ENCODE assay signal across 16 cellular contexts in the genomic region with DNA sequence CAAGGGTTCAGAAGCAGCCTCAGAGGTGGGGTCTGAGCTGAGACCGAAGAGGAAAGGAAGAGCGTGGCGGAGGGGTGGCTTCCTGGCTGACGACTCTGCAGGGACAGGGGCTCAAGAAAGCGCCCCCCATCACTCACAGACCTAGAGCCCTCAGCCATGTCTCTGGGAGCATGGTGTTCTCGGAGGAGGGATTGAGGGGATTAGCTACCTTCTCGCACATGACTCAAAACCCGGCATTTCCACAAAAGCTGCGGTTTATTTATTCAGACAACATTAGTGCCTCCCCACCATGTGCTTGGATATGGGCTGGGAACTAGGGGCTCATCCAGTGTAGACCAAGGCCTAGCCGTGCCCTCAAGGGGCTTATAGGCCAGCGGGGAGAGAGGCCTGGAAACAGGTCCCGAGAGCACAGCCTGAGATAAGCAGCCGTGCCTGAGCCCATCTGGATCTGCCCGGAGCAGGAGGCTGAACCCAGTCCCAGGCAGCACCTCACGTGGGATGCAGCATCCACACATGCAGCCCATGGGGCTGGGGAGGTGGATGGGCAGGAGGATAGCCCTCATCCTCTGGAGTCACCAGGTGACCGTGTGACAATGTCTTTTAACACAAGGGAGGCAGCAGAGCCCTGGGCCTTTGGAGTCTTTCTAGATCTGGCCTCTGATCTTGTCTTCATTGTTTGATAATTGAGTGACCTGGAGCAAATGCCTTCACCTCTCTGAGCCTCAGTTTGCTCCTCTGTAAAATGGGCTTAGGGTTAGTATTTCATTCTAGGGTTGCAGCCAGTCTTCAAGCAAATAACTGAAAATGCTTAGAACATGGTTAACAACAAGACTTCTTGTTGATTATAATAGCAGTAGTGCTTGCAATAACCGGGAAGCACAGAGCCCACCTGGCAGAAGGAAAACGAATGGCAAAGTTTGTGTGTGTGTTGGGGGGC. TPM values are rescaled to one million over a fixed set of nuclear protein-coding genes. Genes with fewer than 3 reads are reported as not detected.
DNase-seq lines count a peak whose midpoint lies in the region; ATAC-seq and TF ChIP-seq lines count a peak whose summit lies in the region.
"Had no signal": no experiment of that assay in that cellular context is flagged by ENCODE, and none has a peak within 500 bp of the region (broad histone marks: within the 10 kb centered on the region; RNA-seq: fewer than 3 reads in every experiment).

No MANE protein-coding gene starts in this region.

- H3K36me3 ChIP-seq in iPS-20b (ENCODE audit: insufficient read depth, low read depth, low read length) (no peaks in the 10 kb centered on the region), skeletal muscle tissue (ENCODE audit: control insufficient read depth in 3 of 3, insufficient read depth in 3 of 3, low read length in 3 of 3) (no peaks in the 10 kb centered on the region)
- H3K36me3 ChIP-seq in naive thymus-derived CD4-positive, alpha-beta T cell (ENCODE audit: control insufficient read depth in 2 of 3, insufficient read depth in 3 of 3, low read length in 3 of 3), result no peaks in the 10 kb centered on the region
- H3K36me3 ChIP-seq: lower lobe of right lung had no signal

- peaks cover 38% of the 10 kb centered on the region for H3K27me3 Mint-ChIP-seq in activated naive CD8-positive, alpha-beta T cell
- peaks cover 75% of the 10 kb centered on the region for H3K27me3 Mint-ChIP-seq in activated naive CD8-positive, alpha-beta T cell treated with anti-CD3 and anti-CD28 coated beads for 36 hours
- peaks cover 37% of the 10 kb centered on the region for H3K27me3 Mint-ChIP-seq in WTC11 (ENCODE audit: low read depth)
- H3K27me3 Mint-ChIP-seq in naive thymus-derived CD4-positive, alpha-beta T cell, result peaks cover 63 to 78% (median 68%) of the 10 kb centered on the region in 5 donors

- peak overlapping the region; percentile 67; the same call in 1 of the 2 replicates for H3K4me3 ChIP-seq in iPS-20b (ENCODE audit: low read length)
- no peak overlapping the region for H3K4me3 ChIP-seq in skeletal muscle tissue (ENCODE audit: low read length in 3 of 3)
- H3K4me3 ChIP-seq in naive thymus-derived CD4-positive, alpha-beta T cell (ENCODE audit: low read length), result no peak overlapping the region
- H3K4me3 ChIP-seq: GM12878 had no signal

- H3K4me1 Mint-ChIP-seq in activated naive CD8-positive, alpha-beta T cell (ENCODE audit: low read depth), result peaks cover 6% of the 10 kb centered on the region
- no peaks in the 10 kb centered on the region for H3K4me1 Mint-ChIP-seq in activated naive CD8-positive, alpha-beta T cell treated with anti-CD3 and anti-CD28 coated beads for 36 hours
- peaks cover 52% of the 10 kb centered on the region for H3K4me1 Mint-ChIP-seq in WTC11
- H3K4me1 Mint-ChIP-seq in naive thymus-derived CD4-positive, alpha-beta T cell, result peaks cover 0 to 11% (median 4%) of the 10 kb centered on the region in 7 donors
- H3K4me1 Mint-ChIP-seq: activated naive CD4-positive, alpha-beta T cell treated with anti-CD3 and anti-CD28 coated beads, Interleukin-2, amount 10 ng/mL, durations not matched to agents 7 days and 5 days had no signal

- H3K9me3 ChIP-seq in iPS-20b (ENCODE audit: insufficient read depth, low read depth, low read length) (no peaks in the 10 kb centered on the region), skeletal muscle tissue (ENCODE audit: control insufficient read depth in 3 of 3, low read length in 3 of 3) (no peaks in the 10 kb centered on the region)
- H3K9me3 ChIP-seq in naive thymus-derived CD4-positive, alpha-beta T cell (ENCODE audit: control insufficient read depth in 2 of 3, low read length in 3 of 3), result no peaks in the 10 kb centered on the region
- H3K9me3 ChIP-seq: lower lobe of right lung had no signal

- no peak overlapping the region for H3K27ac ChIP-seq in iPS-20b (ENCODE audit: low read length)
- peak overlapping the region; percentile 51 for H3K27ac ChIP-seq in skeletal muscle tissue (ENCODE audit: low read depth, low read length)
- H3K27ac ChIP-seq in naive thymus-derived CD4-positive, alpha-beta T cell (ENCODE audit: low read depth, low read length), result no peak overlapping the region
- H3K27ac ChIP-seq: lower lobe of right lung had no signal

- ATAC-seq in WTC11, result no peak
- ATAC-seq in HG03571 (IDR thresholded peaks at IDR 0.05; ENCODE audit: unreplicated experiment), result no peak
- no peak for ATAC-seq in GM18873 (IDR thresholded peaks at IDR 0.05; ENCODE audit: low FRiP score, unreplicated experiment)
- ATAC-seq in naive thymus-derived CD4-positive, alpha-beta T cell, result no peak
- ATAC-seq: GM12878 had no signal

- no peaks in the 10 kb centered on the region for H3K36me3 Mint-ChIP-seq in activated naive CD8-positive, alpha-beta T cell
- no peaks in the 10 kb centered on the region for H3K36me3 Mint-ChIP-seq in activated naive CD8-positive, alpha-beta T cell treated with anti-CD3 and anti-CD28 coated beads for 36 hours
- no peaks in the 10 kb centered on the region; the same call in 1 of the 2 replicates for H3K36me3 Mint-ChIP-seq in WTC11
- no peaks in the 10 kb centered on the region for H3K36me3 Mint-ChIP-seq in naive thymus-derived CD4-positive, alpha-beta T cell
- H3K36me3 Mint-ChIP-seq: activated naive CD4-positive, alpha-beta T cell treated with anti-CD3 and anti-CD28 coated beads, Interleukin-2, amount 10 ng/mL, durations not matched to agents 7 days and 5 days; CD8-positive, alpha-beta memory T cell; stimulated activated memory B cell treated with anti-CD40 and anti-IgM and Interleukin-4, amounts not matched to agents 10 μg/mL and 1 μg/mL and 100 μg/mL, for 72 hours had no signal

- H3K9ac ChIP-seq in iPS-20b (ENCODE audit: low read depth, low read length) (no peak overlapping the region), skeletal muscle tissue (ENCODE audit: low read depth in 1 of 3, low read length in 3 of 3) (peak overlapping the region in 1 of 3 donors; percentile 6)

- DNase-seq in activated naive CD8-positive, alpha-beta T cell treated with anti-CD3 and anti-CD28 coated beads for 36 hours, result no peak
- DNase-seq in WTC11 (ENCODE audit: low spot score), result no peak
- no peak for DNase-seq in naive thymus-derived CD4-positive, alpha-beta T cell
- DNase-seq: activated naive CD4-positive, alpha-beta T cell treated with anti-CD3 and anti-CD28 coated beads, Interleukin-2, amount 10 ng/mL, durations not matched to agents 7 days and 5 days; CD8-positive, alpha-beta memory T cell; lower lobe of right lung; NCI-H1105; NCI-H345; SHP77 had no signal

- POLR2A ChIA-PET in WTC11 (lab: Charles Lee), result interaction anchor here (0.6 to 1.0 kb wide), 3 partner anchors 17 to 69 kb away, joined by 3 to 4 read pairs (median 4); no protein-coding TSS in a partner anchor
- POLR2A ChIA-PET in naive thymus-derived CD4-positive, alpha-beta T cell (lab: Charles Lee), result interaction anchor here (0.6 kb wide), 1 partner anchor 287 kb away, joined by 3 read pairs; no protein-coding TSS in a partner anchor

- intact Hi-C loops in naive thymus-derived CD4-positive, alpha-beta T cell (cut with micrococcal nuclease), result no loop called here

- H3K27me3 ChIP-seq in iPS-20b (ENCODE audit: insufficient read depth, low read length) (peaks cover 59% of the 10 kb centered on the region), skeletal muscle tissue (ENCODE audit: control insufficient read depth in 3 of 3, insufficient read depth in 3 of 3, low read length in 3 of 3) (peaks cover 44 to 73% (median 55%) of the 10 kb centered on the region in 3 donors)
- H3K27me3 ChIP-seq in naive thymus-derived CD4-positive, alpha-beta T cell (ENCODE audit: control insufficient read depth in 2 of 2, insufficient read depth in 2 of 2, low read length in 2 of 2), result no peaks in the 10 kb centered on the region

- peaks cover 19% of the 10 kb centered on the region; the same call in 1 of the 2 replicates for H3K4me1 ChIP-seq in iPS-20b (ENCODE audit: insufficient read depth, low read length)
- peaks cover 8 to 25% (median 21%) of the 10 kb centered on the region in 3 donors for H3K4me1 ChIP-seq in skeletal muscle tissue (ENCODE audit: control insufficient read depth in 3 of 3, insufficient read depth in 3 of 3, low read length in 3 of 3)
- no peaks in the 10 kb centered on the region for H3K4me1 ChIP-seq in naive thymus-derived CD4-positive, alpha-beta T cell (ENCODE audit: control insufficient read depth in 2 of 2, insufficient read depth in 2 of 2, low read length in 2 of 2)

- TF ChIP-seq CTCF in WTC11 (IDR thresholded peaks at IDR 0.05), result no peak

- H3K27ac Mint-ChIP-seq in activated naive CD8-positive, alpha-beta T cell, result no peak overlapping the region
- no peak overlapping the region for H3K27ac Mint-ChIP-seq in activated naive CD8-positive, alpha-beta T cell treated with anti-CD3 and anti-CD28 coated beads for 36 hours
- no peak overlapping the region for H3K27ac Mint-ChIP-seq in WTC11
- H3K27ac Mint-ChIP-seq in naive thymus-derived CD4-positive, alpha-beta T cell, result no peak overlapping the region
- H3K27ac Mint-ChIP-seq: activated naive CD4-positive, alpha-beta T cell treated with anti-CD3 and anti-CD28 coated beads, Interleukin-2, amount 10 ng/mL, durations not matched to agents 7 days and 5 days; stimulated activated memory B cell treated with anti-CD40 and anti-IgM and Interleukin-4, amounts not matched to agents 10 μg/mL and 1 μg/mL and 100 μg/mL, for 72 hours had no signal

- no peaks in the 10 kb centered on the region for H3K9me3 Mint-ChIP-seq in activated naive CD8-positive, alpha-beta T cell (ENCODE audit: low read depth)
- H3K9me3 Mint-ChIP-seq in activated naive CD8-positive, alpha-beta T cell treated with anti-CD3 and anti-CD28 coated beads for 36 hours, result no peaks in the 10 kb centered on the region
- peaks cover under 1% of the 10 kb centered on the region; the same call in 1 of the 2 replicates for H3K9me3 Mint-ChIP-seq in WTC11
- H3K9me3 Mint-ChIP-seq in naive thymus-derived CD4-positive, alpha-beta T cell, result no peaks in the 10 kb centered on the region
- H3K9me3 Mint-ChIP-seq: activated naive CD4-positive, alpha-beta T cell treated with anti-CD3 and anti-CD28 coated beads, Interleukin-2, amount 10 ng/mL, durations not matched to agents 7 days and 5 days; CD8-positive, alpha-beta memory T cell; stimulated activated memory B cell treated with anti-CD40 and anti-IgM and Interleukin-4, amounts not matched to agents 10 μg/mL and 1 μg/mL and 100 μg/mL, for 72 hours had no signal

- peak overlapping the region; percentile 30 for H3K4me3 Mint-ChIP-seq in activated naive CD8-positive, alpha-beta T cell
- H3K4me3 Mint-ChIP-seq in activated naive CD8-positive, alpha-beta T cell treated with anti-CD3 and anti-CD28 coated beads for 36 hours, result no peak overlapping the region
- H3K4me3 Mint-ChIP-seq in WTC11, result peak overlapping the region; percentile 61
- H3K4me3 Mint-ChIP-seq in naive thymus-derived CD4-positive, alpha-beta T cell, result peak overlapping the region in 2 of 10 donors; percentile 3 to 25
- H3K4me3 Mint-ChIP-seq: activated naive CD4-positive, alpha-beta T cell treated with anti-CD3 and anti-CD28 coated beads, Interleukin-2, amount 10 ng/mL, durations not matched to agents 7 days and 5 days; stimulated activated memory B cell treated with anti-CD40 and anti-IgM and Interleukin-4, amounts not matched to agents 10 μg/mL and 1 μg/mL and 100 μg/mL, for 72 hours had no signal

- CTCF ChIA-PET in WTC11 (lab: Charles Lee), result interaction anchor here (0.7 to 3.6 kb wide), 8 partner anchors 10 to 1540 kb away, joined by 3 to 13 read pairs (median 4); no protein-coding TSS in a partner anchor
- CTCF ChIA-PET in naive thymus-derived CD4-positive, alpha-beta T cell (lab: Charles Lee), result no interaction called here

RNA-seq across cellular contexts. Expression of a gene that starts 0.9 kb away (rescaled TPM):
- not detected for total RNA-seq in activated naive CD8-positive, alpha-beta T cell treated with anti-CD3 and anti-CD28 coated beads for 36 hours
- 5.6 to 12.4 TPM (median 10.8 TPM) in 3 replicates for total RNA-seq in WTC11 (2021)
- 12.5 TPM for total RNA-seq in skeletal muscle tissue
- not detected for total RNA-seq in naive thymus-derived CD4-positive, alpha-beta T cell
- not detected for polyA plus RNA-seq in naive thymus-derived CD4-positive, alpha-beta T cell
- total RNA-seq: CD8-positive, alpha-beta memory T cell; GM12878 had no signal
- polyA plus RNA-seq: CD8-positive, alpha-beta memory T cell had no signal
